15 cellular contexts compared by ENCODE assay signal in the genomic region with DNA sequence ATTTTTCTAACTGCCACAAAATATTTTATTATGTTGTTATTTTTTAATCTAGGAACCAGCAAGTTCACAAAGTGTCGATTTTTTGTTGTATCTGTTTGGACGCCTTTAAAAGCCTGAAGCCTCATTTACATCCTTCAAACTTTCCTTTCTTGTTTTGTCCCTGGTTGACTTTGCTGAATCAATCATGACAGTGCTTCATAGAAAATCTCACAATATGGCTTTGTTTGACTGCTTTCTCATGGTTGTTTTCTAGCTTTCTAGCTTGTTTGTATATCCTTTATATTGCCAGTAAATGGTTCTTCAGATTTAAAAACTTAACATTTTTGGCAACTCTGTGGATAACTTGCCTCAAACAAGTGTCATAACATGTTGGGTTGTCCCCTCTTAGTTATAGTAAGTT.
DNase-seq lines count a peak whose midpoint lies in the region; FAIRE-seq and TF ChIP-seq lines count a peak whose summit lies in the region.
"Had no signal": no experiment of that assay in that cellular context is flagged by ENCODE, and none has a peak within 500 bp of the region (broad histone marks: within the 10 kb centered on the region; RNA-seq: fewer than 3 reads in every experiment).

No MANE protein-coding gene starts in this region.

- H3K27me3 ChIP-seq in tibial nerve: no peaks in the 10 kb centered on the region
- H3K27me3 ChIP-seq: BLaER1 had no signal

- no peaks in the 10 kb centered on the region for H3K9me3 ChIP-seq in tibial nerve
- H3K9me3 ChIP-seq: BLaER1 had no signal

- DNase-seq in SK-MEL-5 (ENCODE audit: low read depth, low spot score): peak; percentile 23
- DNase-seq in frontal cortex (ENCODE audit: low spot score in 2 of 2): no peak
- peak; percentile 27 for DNase-seq in midbrain (lab: John Stamatoyannopoulos, UW)
- peak; percentile 44 for DNase-seq in superior temporal gyrus (ENCODE audit: extremely low spot score)
- DNase-seq in head of caudate nucleus: no peak
- no peak for DNase-seq in activated naive CD4-positive, alpha-beta T cell treated with Interleukin-2 at 50 U/mL for 16 hours
- no peak for DNase-seq in tibial nerve (ENCODE audit: low spot score in 2 of 2)
- DNase-seq: 8988T; Calu3; CD4-positive, alpha-beta memory T cell; DMS79 treated with DMSO at 0.1 percent for 48 hours; GF-D8; GOT3; H9 had no signal

- 41 to 50% methylated on average over 2 of the region's 2 CpGs for WGBS in tibial nerve, 2 donors

- in situ Hi-C loops in SK-MEL-5 (cut with HindIII; ENCODE audit: low pct_unique_long_range_greater_than_20kb, low sequenced_read_pairs): no loop called here

- FAIRE-seq in frontal cortex (lab: Jason Lieb, UNC): peak; percentile 15

- no peaks in the 10 kb centered on the region for H3K36me3 ChIP-seq in tibial nerve
- H3K36me3 ChIP-seq: BLaER1 had no signal

- no peaks in the 10 kb centered on the region for H3K4me1 ChIP-seq in tibial nerve
- H3K4me1 ChIP-seq: BLaER1 had no signal

- no peak overlapping the region for H3K27ac ChIP-seq in tibial nerve
- H3K27ac ChIP-seq: BLaER1 had no signal

- H3K4me3 ChIP-seq in tibial nerve: no peak overlapping the region
- H3K4me3 ChIP-seq: BLaER1 had no signal

- TF ChIP-seq EP300 in tibial nerve (IDR thresholded peaks at IDR 0.05): no peak

- TF ChIP-seq CTCF in tibial nerve (IDR thresholded peaks at IDR 0.05): no peak

- TF ChIP-seq POLR2A in tibial nerve (IDR thresholded peaks at IDR 0.05): no peak

- intact Hi-C loops in head of caudate nucleus (cut with DNase I): no loop called here

Comparison
In these comparisons a context has a peak if more than half of its experiments do, and no peak if none do; other contexts are left out.
1. DNase-seq: peak in SK-MEL-5 (single experiment), midbrain (single experiment) and superior temporal gyrus (single experiment); none in frontal cortex (0 of 2), head of caudate nucleus (0 of 42), activated naive CD4-positive, alpha-beta T cell treated with Interleukin-2 at 50 U/mL for 16 hours (single experiment) and tibial nerve (0 of 2).